In genomic region chr5:136033244-136033643, GRCh38 we compare ENCODE assay signal across 21 cellular contexts. TPM values are rescaled to one million over a fixed set of nuclear protein-coding genes. Genes with fewer than 3 reads are reported as not detected.
DNase-seq lines count a peak whose midpoint lies in the region; ATAC-seq, FAIRE-seq and TF ChIP-seq lines count a peak whose summit lies in the region.
"Had no signal": no experiment of that assay in that cellular context is flagged by ENCODE, and none has a peak within 500 bp of the region (broad histone marks: within the 10 kb centered on the region; RNA-seq: fewer than 3 reads in every experiment).

No MANE protein-coding gene starts in this region.

- no peak overlapping the region for H3K4ac ChIP-seq in mesenchymal stem cell (ENCODE audit: low read depth in 1 of 2, low read length in 2 of 2)

- H2BK15ac ChIP-seq in mesenchymal stem cell (ENCODE audit: low read depth, poor library complexity, severe bottlenecking), result no peak overlapping the region

- no peak overlapping the region for H2BK5ac ChIP-seq in mesenchymal stem cell (ENCODE audit: low read depth, low read length, poor library complexity, severe bottlenecking)

- no peak overlapping the region for H2AK5ac ChIP-seq in mesenchymal stem cell (ENCODE audit: low read length, severe bottlenecking)

- H3K27ac ChIP-seq in ACC112 (ENCODE audit: low read depth, low read length) (peak overlapping the region; percentile 78), RWPE2 (ENCODE audit: poor library complexity, severe bottlenecking) (peak overlapping the region; percentile 95), mesenchymal stem cell (ENCODE audit: low read length, poor library complexity, severe bottlenecking) (no peak overlapping the region)
- H3K27ac ChIP-seq: ascending aorta, esophagus muscularis mucosa, SJSA1, transverse colon had no signal

- H3K4me2 ChIP-seq in mesenchymal stem cell (ENCODE audit: low read length, poor library complexity, severe bottlenecking), result no peak overlapping the region

- H3K4me3 ChIP-seq in ACC112 (ENCODE audit: low read depth, low read length) (peak overlapping the region; percentile 96), RWPE2 (ENCODE audit: severe bottlenecking) (no peak overlapping the region), mesenchymal stem cell (ENCODE audit: insufficient read depth in 1 of 2, low read depth in 1 of 2, low read length in 2 of 2) (peak overlapping the region in 1 of 2 experiments; percentile 14)
- H3K4me3 ChIP-seq: ascending aorta, esophagus muscularis mucosa, SJSA1, transverse colon had no signal

- H4K91ac ChIP-seq in mesenchymal stem cell (ENCODE audit: low read length), result no peak overlapping the region

- no peak overlapping the region for H3K9ac ChIP-seq in mesenchymal stem cell (ENCODE audit: low read length)

- H4K8ac ChIP-seq in mesenchymal stem cell (ENCODE audit: low read length), result peak overlapping the region; percentile 36

- 60% methylated on average over 1 of the region's 1 CpG for WGBS in mesenchymal stem cell

- H3K79me2 ChIP-seq in ACC112 (ENCODE audit: control insufficient read depth, insufficient read depth, low read length, unreplicated experiment), result peaks cover 88% of the 10 kb centered on the region

- no peaks in the 10 kb centered on the region for H3K27me3 ChIP-seq in ACC112 (ENCODE audit: insufficient read depth, low read length)
- no peaks in the 10 kb centered on the region for H3K27me3 ChIP-seq in RWPE2 (ENCODE audit: insufficient read depth, poor library complexity, severe bottlenecking)
- no peaks in the 10 kb centered on the region for H3K27me3 ChIP-seq in mesenchymal stem cell (ENCODE audit: control insufficient read depth in 1 of 2, insufficient read depth in 1 of 2, low read length in 2 of 2)
- H3K27me3 ChIP-seq: ascending aorta, esophagus muscularis mucosa, SJSA1 had no signal

- no peak overlapping the region for H2AFZ ChIP-seq in ACC112 (ENCODE audit: low read length, unreplicated experiment)
- no peak overlapping the region for H2AFZ ChIP-seq in mesenchymal stem cell (ENCODE audit: low read depth, low read length)

- peaks cover 69% of the 10 kb centered on the region for H3K4me1 ChIP-seq in ACC112 (ENCODE audit: control insufficient read depth, insufficient read depth, low read length, unreplicated experiment)
- peaks cover 76% of the 10 kb centered on the region for H3K4me1 ChIP-seq in RWPE2 (ENCODE audit: insufficient read depth, poor library complexity, severe bottlenecking)
- H3K4me1 ChIP-seq in mesenchymal stem cell (ENCODE audit: control insufficient read depth, insufficient read depth, low read depth, low read length), result peaks cover 45% of the 10 kb centered on the region

- peaks cover 33% of the 10 kb centered on the region for H3K79me1 ChIP-seq in mesenchymal stem cell (replicated peaks; ENCODE audit: low read length, poor library complexity, severe bottlenecking)

- no peak overlapping the region for H3K14ac ChIP-seq in mesenchymal stem cell (ENCODE audit: low read length in 2 of 2)

- no peak for TF ChIP-seq CTCF in RWPE2 (IDR thresholded peaks at IDR 0.05; ENCODE audit: poor library complexity, severe bottlenecking)
- TF ChIP-seq CTCF in D721Med (IDR thresholded peaks at IDR 0.05; ENCODE audit: insufficient read depth, missing control alignments), result no peak

- no peak overlapping the region for H3K23ac ChIP-seq in mesenchymal stem cell (ENCODE audit: low read length in 2 of 2)

- peaks cover 67% of the 10 kb centered on the region for H3K36me3 ChIP-seq in ACC112 (ENCODE audit: insufficient read depth, low read length)
- H3K36me3 ChIP-seq in RWPE2 (ENCODE audit: low read depth), result peaks cover 79% of the 10 kb centered on the region
- peaks cover 13 to 51% of the 10 kb centered on the region in 2 experiments for H3K36me3 ChIP-seq in mesenchymal stem cell (ENCODE audit: control insufficient read depth in 1 of 2, insufficient read depth in 2 of 2, low read depth in 1 of 2, low read length in 2 of 2)
- H3K36me3 ChIP-seq: transverse colon had no signal

- DNase-seq in COLO668 (lab: John Stamatoyannopoulos, UW; ENCODE audit: unreplicated experiment) (peak; percentile 20), RWPE2 (ENCODE audit: low spot score) (no peak), mesenchymal stem cell (no peak), occipital lobe (lab: John Stamatoyannopoulos, UW) (no peak), GM19240 (ENCODE audit: insufficient read length, low spot score) (no peak), D721Med (ENCODE audit: insufficient read length, low spot score) (no peak)
- DNase-seq: activated CD4-positive, alpha-beta T cell treated with anti-CD3 and anti-CD28 coated beads, Interleukin-2, amount 10 ng/mL, durations not matched to agents 7 days and 5 days; activated naive CD4-positive, alpha-beta T cell treated with anti-CD3 and anti-CD28 coated beads, Interleukin-2, amount 50 U/mL, for 16 hours; CD8-positive, alpha-beta memory T cell; effector CD4-positive, alpha-beta T cell; kidney; stimulated activated CD4-positive, alpha-beta T cell treated with anti-CD3 and anti-CD28 coated beads, Interleukin-4, amount 100 ng/mL, for 24 hours; stimulated activated naive CD8-positive, alpha-beta T cell treated with anti-CD3 and anti-CD28 coated beads, Interleukin-15, Interleukin-2, amounts not matched to agents 100 U/mL and 50 U/mL, for 24 hours; transverse colon had no signal

- no peak for FAIRE-seq in D721Med (lab: Jason Lieb, UNC)
- FAIRE-seq: kidney had no signal

- ATAC-seq in RWPE2 (ENCODE audit: low read depth) (no peak), HG03135 (IDR thresholded peaks at IDR 0.05; ENCODE audit: unreplicated experiment) (no peak)
- ATAC-seq: Panc1; stimulated activated naive CD8-positive, alpha-beta T cell treated with anti-CD3 and anti-CD28 coated beads, Interleukin-15, Interleukin-2, amounts not matched to agents 100 U/mL and 50 U/mL, for 24 hours had no signal

- peak overlapping the region; percentile 1 for H2BK120ac ChIP-seq in mesenchymal stem cell (ENCODE audit: low read depth, low read length)

- H3K9me3 ChIP-seq in RWPE2 (ENCODE audit: severe bottlenecking) (no peaks in the 10 kb centered on the region), mesenchymal stem cell (ENCODE audit: control insufficient read depth, low read length) (no peaks in the 10 kb centered on the region)
- H3K9me3 ChIP-seq: ascending aorta, esophagus muscularis mucosa, SJSA1, transverse colon had no signal

- peak overlapping the region in 1 of 2 experiments; percentile 51 for H2BK12ac ChIP-seq in mesenchymal stem cell (ENCODE audit: low read length in 2 of 2)

- H3K18ac ChIP-seq in mesenchymal stem cell (ENCODE audit: low read depth in 1 of 2, low read length in 2 of 2), result peak overlapping the region; percentile 37 to 86

RNA-seq across cellular contexts. Expression of gene TGFBI, which starts 4.5 kb away (rescaled TPM):
- polyA plus RNA-seq in mesenchymal stem cell (2013, experiment 1 of 2), result 1,930 TPM
- polyA plus RNA-seq in mesenchymal stem cell (2013, experiment 2 of 2), result 1,910 TPM
- 4.2 TPM for total RNA-seq in occipital lobe
- total RNA-seq: activated T-helper 1 cell treated with anti-CD3 and anti-CD28 coated beads, Interleukin-12 subunit alpha, Interleukin-12 subunit beta, Interleukin-2, Interleukin-4 antibody, amounts not matched to agents 30 ng/mL and 10 ng/mL and 1 ng/mL, durations not matched to agents 14 hours and 24 hours and 36 hours had no signal
